Comparison of ENCODE assay signal across 23 cellular contexts in genomic region chr11:92154611-92155010, GRCh38.
"Had no signal": no experiment of that assay in that cellular context is flagged by ENCODE, and none has a peak within 500 bp of the region (broad histone marks: within the 10 kb centered on the region; RNA-seq: fewer than 3 reads in every experiment).

No MANE protein-coding gene starts in this region.

- H3K4me3 Mint-ChIP-seq: activated CD4-positive, alpha-beta memory T cell treated with anti-CD3 and anti-CD28 coated beads, Interleukin-2, amount 10 ng/mL, durations not matched to agents 7 days and 5 days; activated CD4-positive, alpha-beta T cell treated with anti-CD3 and anti-CD28 coated beads, Interleukin-2, amount 10 ng/mL, durations not matched to agents 7 days and 5 days; activated naive CD4-positive, alpha-beta T cell treated with anti-CD3 and anti-CD28 coated beads for 36 hours; activated naive CD8-positive, alpha-beta T cell; activated T-helper 17 cell treated with anti-CD3 and anti-CD28 coated beads, Interleukin-2, amount 50 U/mL, for 72 hours; T-cell had no signal

- H3K27ac Mint-ChIP-seq: activated CD4-positive, alpha-beta memory T cell treated with anti-CD3 and anti-CD28 coated beads, Interleukin-2, amount 10 ng/mL, durations not matched to agents 7 days and 5 days; activated CD4-positive, alpha-beta T cell treated with anti-CD3 and anti-CD28 coated beads, Interleukin-2, amount 10 ng/mL, durations not matched to agents 7 days and 5 days; activated naive CD4-positive, alpha-beta T cell treated with anti-CD3 and anti-CD28 coated beads for 36 hours; activated naive CD8-positive, alpha-beta T cell; activated T-helper 17 cell treated with anti-CD3 and anti-CD28 coated beads, Interleukin-2, amount 50 U/mL, for 72 hours; T-cell had no signal

- FAIRE-seq: TTC549 had no signal

- H3K36me3 ChIP-seq: MG63 had no signal

- H3K4me3 ChIP-seq: MG63 had no signal

- H3K36me3 Mint-ChIP-seq: activated naive CD8-positive, alpha-beta T cell; T-cell had no signal

- H3K9me3 Mint-ChIP-seq: activated CD4-positive, alpha-beta T cell treated with anti-CD3 and anti-CD28 coated beads, Interleukin-2, amount 10 ng/mL, durations not matched to agents 7 days and 5 days had no signal

- H3K27me3 Mint-ChIP-seq: activated CD4-positive, alpha-beta memory T cell treated with anti-CD3 and anti-CD28 coated beads, Interleukin-2, amount 10 ng/mL, durations not matched to agents 7 days and 5 days; activated CD4-positive, alpha-beta T cell treated with anti-CD3 and anti-CD28 coated beads, Interleukin-2, amount 10 ng/mL, durations not matched to agents 7 days and 5 days; activated naive CD8-positive, alpha-beta T cell; activated T-helper 17 cell treated with anti-CD3 and anti-CD28 coated beads, Interleukin-2, amount 50 U/mL, for 72 hours; T-cell had no signal

- H3K27me3 ChIP-seq: MG63 had no signal

- DNase-seq: activated CD4-positive, alpha-beta memory T cell treated with anti-CD3 and anti-CD28 coated beads, Interleukin-2, amount 10 ng/mL, durations not matched to agents 7 days and 5 days; activated CD4-positive, alpha-beta T cell treated with anti-CD3 and anti-CD28 coated beads, Interleukin-2, amount 10 ng/mL, durations not matched to agents 7 days and 5 days; activated CD4-positive, CD25-positive, alpha-beta regulatory T cell; activated gamma-delta T cell; activated naive CD4-positive, alpha-beta T cell treated with anti-CD3 and anti-CD28 coated beads for 36 hours; activated T-cell treated with anti-CD3 and anti-CD28 coated beads for 4 hours; activated T-cell treated with anti-CD3 and anti-CD28 coated beads, Interleukin-2, amount 50 U/mL, for 48 hours; amygdala; MG63; MV-4-11; NCI-H1105; NCI-H1436 treated with DMSO at 0.1 percent for 48 hours; NCI-H187; NCI-H2081 treated with DMSO at 0.1 percent for 48 hours; NCI-H446; NCI-H524; SIG-M5; T-cell; T-helper 2 cell; T1000 had no signal

- ATAC-seq: activated T-helper 17 cell treated with anti-CD3 and anti-CD28 coated beads, Interleukin-2, amount 50 U/mL, for 72 hours; T-cell had no signal

- H3K4me1 Mint-ChIP-seq: activated CD4-positive, alpha-beta memory T cell treated with anti-CD3 and anti-CD28 coated beads, Interleukin-2, amount 10 ng/mL, durations not matched to agents 7 days and 5 days; activated CD4-positive, alpha-beta T cell treated with anti-CD3 and anti-CD28 coated beads, Interleukin-2, amount 10 ng/mL, durations not matched to agents 7 days and 5 days; activated T-helper 17 cell treated with anti-CD3 and anti-CD28 coated beads, Interleukin-2, amount 50 U/mL, for 72 hours; T-cell had no signal

- H3K9me3 ChIP-seq: MG63 had no signal
